16 cellular contexts compared by ENCODE assay signal in genomic region chr3:156098437-156099035, GRCh38.
DNase-seq lines count a peak whose midpoint lies in the region; ATAC-seq and TF ChIP-seq lines count a peak whose summit lies in the region.
"Had no signal": no experiment of that assay in that cellular context is flagged by ENCODE, and none has a peak within 500 bp of the region (broad histone marks: within the 10 kb centered on the region; RNA-seq: fewer than 3 reads in every experiment).

No MANE protein-coding gene starts in this region.

- H3K4me3 ChIP-seq in GM12865 (ENCODE audit: low read depth, low read length) = no peak overlapping the region
- H3K4me3 ChIP-seq: gastroesophageal sphincter, K562, right atrium auricular region had no signal

- no peak for TF ChIP-seq CTCF in GM12865 (IDR thresholded peaks at IDR 0.05; ENCODE audit: insufficient read depth, low read depth, low read length, missing control alignments)

- DNase-seq in GM12865 (ENCODE audit: low read depth) (peak; percentile 37), midbrain (lab: John Stamatoyannopoulos, UW) (no peak)
- DNase-seq in stimulated activated naive CD4-positive, alpha-beta T cell (lab: John Stamatoyannopoulos, UW) = no peak
- no peak for DNase-seq in activated CD4-positive, alpha-beta T cell treated with anti-CD3 and anti-CD28 coated beads for 1 hour
- no peak for DNase-seq in activated T-cell treated with anti-CD3 and anti-CD28 coated beads, Interleukin-2, amount 50 U/mL, for 48 hours
- DNase-seq: activated effector memory CD4-positive, alpha-beta T cell treated with Interleukin-2 at 50 U/mL for 16 hours; CD8-positive, alpha-beta memory T cell; GOT3; mammary epithelial cell; NCI-H1105 had no signal

- ATAC-seq in GM19351 (IDR thresholded peaks at IDR 0.05; ENCODE audit: unreplicated experiment) = peak; percentile 98
- ATAC-seq in HG02763 (IDR thresholded peaks at IDR 0.05; ENCODE audit: unreplicated experiment) = peak; percentile 57
- ATAC-seq in HG03520 (IDR thresholded peaks at IDR 0.05; ENCODE audit: unreplicated experiment) = peak; percentile 88
- ATAC-seq: gastroesophageal sphincter, K562 had no signal
